Comparison of ENCODE assay signal across 9 cellular contexts in the genomic region with DNA sequence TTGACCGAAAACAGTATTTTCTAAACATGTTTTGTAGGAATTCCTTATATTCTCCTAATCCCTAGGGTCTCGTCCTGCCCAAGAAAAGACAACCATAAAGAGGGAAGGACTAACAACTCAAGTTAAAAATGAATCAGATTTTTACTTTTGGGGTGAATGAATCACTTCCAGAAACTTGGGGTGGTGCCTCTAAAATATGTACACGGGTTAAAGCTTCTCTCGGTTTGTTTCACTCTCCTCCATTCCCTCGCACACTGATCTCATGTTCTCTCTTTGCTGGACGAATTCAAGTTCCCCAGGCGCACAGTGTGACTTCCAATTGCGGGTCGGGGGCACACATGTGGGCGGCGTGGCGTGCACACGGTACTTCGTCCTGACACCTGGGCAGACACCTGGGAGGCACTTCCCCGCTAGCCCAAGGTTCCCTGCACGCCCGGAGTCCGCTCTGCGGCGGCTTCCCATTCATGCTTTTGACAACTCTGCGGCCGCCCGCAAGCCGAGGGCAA. TPM values are rescaled to one million over a fixed set of nuclear protein-coding genes. Genes with fewer than 3 reads are reported as not detected.
A peak's percentile ranks its signal among the peaks of the same experiment; 100 is the strongest.
DNase-seq lines count a peak whose midpoint lies in the region; ATAC-seq and TF ChIP-seq lines count a peak whose summit lies in the region.
"Had no signal": no experiment of that assay in that cellular context is flagged by ENCODE, and none has a peak within 500 bp of the region (broad histone marks: within the 10 kb centered on the region; RNA-seq: fewer than 3 reads in every experiment).

No MANE protein-coding gene starts in this region.

- no peak for TF ChIP-seq CTCF in H9 (conservative IDR thresholded peaks at IDR 0.05)
- no peak for TF ChIP-seq CTCF in foreskin keratinocyte (conservative IDR thresholded peaks at IDR 0.05)

- peak overlapping the region; percentile 92 for H3K4me2 ChIP-seq in H9 (ENCODE audit: insufficient read depth, insufficient read length, low read length)

- no peak overlapping the region for H2BK120ac ChIP-seq in H9 (ENCODE audit: low read depth, low read length, poor library complexity, severe bottlenecking)

- no peaks in the 10 kb centered on the region for H3K9me3 ChIP-seq in CD4-positive, alpha-beta memory T cell (ENCODE audit: control insufficient read depth in 1 of 2, low read length in 2 of 2)
- H3K9me3 ChIP-seq in H9 (ENCODE audit: control insufficient read depth, low read depth, low read length) (no peaks in the 10 kb centered on the region), T-helper 17 cell (ENCODE audit: control insufficient read depth, low read length, poor library complexity, severe bottlenecking) (no peaks in the 10 kb centered on the region), skeletal muscle tissue (ENCODE audit: control insufficient read depth in 3 of 3, low read length in 3 of 3) (no peaks in the 10 kb centered on the region)

- no peaks in the 10 kb centered on the region for H3K27me3 ChIP-seq in CD4-positive, alpha-beta memory T cell (ENCODE audit: insufficient read depth, low read length)
- H3K27me3 ChIP-seq in H9 (ENCODE audit: insufficient read depth, low read length) (no peaks in the 10 kb centered on the region), foreskin keratinocyte (no peaks in the 10 kb centered on the region), skeletal muscle tissue (ENCODE audit: control insufficient read depth in 3 of 3, insufficient read depth in 3 of 3, low read length in 3 of 3) (no peaks in the 10 kb centered on the region)

- no peak overlapping the region for H2BK20ac ChIP-seq in H9 (ENCODE audit: low read depth, low read length, poor library complexity, severe bottlenecking)

- no peak overlapping the region for H2AK5ac ChIP-seq in H9 (ENCODE audit: insufficient read length, low read length)

- H3K27me3 Mint-ChIP-seq in CD4-positive, alpha-beta memory T cell = no peaks in the 10 kb centered on the region
- H3K27me3 Mint-ChIP-seq in H9 (ENCODE audit: low read depth) = no peaks in the 10 kb centered on the region; the same call in none of the 2 replicates
- no peaks in the 10 kb centered on the region for H3K27me3 Mint-ChIP-seq in T-helper 17 cell

- H3K27ac ChIP-seq in CD4-positive, alpha-beta memory T cell (ENCODE audit: low read depth, low read length) = peak overlapping the region; percentile 84
- H3K27ac ChIP-seq in H9 (ENCODE audit: insufficient read length, low read depth, low read length) (no peak overlapping the region), foreskin keratinocyte (peak overlapping the region; percentile 77), skeletal muscle tissue (ENCODE audit: low read depth, low read length) (peak overlapping the region; percentile 90)

- no peak overlapping the region for H3K9ac ChIP-seq in H9 (ENCODE audit: extremely low read depth, insufficient read length, low read length)
- H3K9ac ChIP-seq in skeletal muscle tissue (ENCODE audit: low read depth in 1 of 3, low read length in 3 of 3) = peak overlapping the region; percentile 36 to 85 (median 76)

- H2AFZ ChIP-seq in H9 (ENCODE audit: low read length) = no peak overlapping the region

- H3K9me3 Mint-ChIP-seq in CD4-positive, alpha-beta memory T cell = no peaks in the 10 kb centered on the region
- no peaks in the 10 kb centered on the region; a peak in 1 of 5 replicates for H3K9me3 Mint-ChIP-seq in H9

- H4K8ac ChIP-seq in H9 (replicated peaks; ENCODE audit: insufficient read length, low read depth, low read length) = no peak overlapping the region

- H3K18ac ChIP-seq in H9 (ENCODE audit: insufficient read length, low read depth, low read length) = no peak overlapping the region

- no CpG with 5 or more reads among the region's 24 CpGs for WGBS in H9 (ENCODE audit: extremely low coverage, insufficient read length, low lambda C conversion rate)

- H3K79me2 ChIP-seq in H9 (ENCODE audit: insufficient read depth, low read length) = no peaks in the 10 kb centered on the region

- peak overlapping the region; percentile 70 to 77 for H3K4me3 ChIP-seq in CD4-positive, alpha-beta memory T cell (ENCODE audit: low read length in 2 of 2)
- H3K4me3 ChIP-seq in skeletal muscle tissue (ENCODE audit: low read length in 3 of 3) = peak overlapping the region; percentile 71 to 85 (median 78)

- ATAC-seq in T-helper 17 cell (peak; percentile 23), foreskin keratinocyte (peak; percentile 69), HG03280 (IDR thresholded peaks at IDR 0.05; ENCODE audit: unreplicated experiment) (no peak)

- H3K79me1 ChIP-seq in H9 (ENCODE audit: insufficient read depth, low read depth, low read length, poor library complexity, severe bottlenecking) = no peaks in the 10 kb centered on the region

- no peak overlapping the region for H3K23ac ChIP-seq in H9 (ENCODE audit: insufficient read length, low read depth, low read length)

- H3K36me3 ChIP-seq in CD4-positive, alpha-beta memory T cell (ENCODE audit: insufficient read depth, low read length) = peaks cover 4% of the 10 kb centered on the region
- peaks cover 0 to 8% (median 2%) of the 10 kb centered on the region in 3 donors for H3K36me3 ChIP-seq in skeletal muscle tissue (ENCODE audit: control insufficient read depth in 3 of 3, insufficient read depth in 3 of 3, low read length in 3 of 3)

- peaks cover 36% of the 10 kb centered on the region for H3K4me1 ChIP-seq in CD4-positive, alpha-beta memory T cell (ENCODE audit: insufficient read depth, low read length)
- no peaks in the 10 kb centered on the region for H3K4me1 ChIP-seq in H9 (ENCODE audit: insufficient read depth, low read length)
- H3K4me1 ChIP-seq in foreskin keratinocyte = peaks cover 29% of the 10 kb centered on the region
- peaks cover 15 to 22% (median 21%) of the 10 kb centered on the region in 3 donors for H3K4me1 ChIP-seq in skeletal muscle tissue (ENCODE audit: control insufficient read depth in 3 of 3, insufficient read depth in 3 of 3, low read length in 3 of 3)

- H3T11ph ChIP-seq in H9 (ENCODE audit: low read length) = no peak overlapping the region

- H2BK15ac ChIP-seq in H9 (ENCODE audit: low read depth, low read length) = no peak overlapping the region; the same call in 1 of the 2 replicates

- intact Hi-C loops in CD4-positive, alpha-beta memory T cell (cut with micrococcal nuclease) = no loop called here

- no peak overlapping the region for H3K4ac ChIP-seq in H9 (ENCODE audit: low read depth, low read length)

- CTCF ChIA-PET in CD4-positive, alpha-beta memory T cell (lab: Charles Lee; ENCODE audit: partially characterized antibody) = interaction anchor here (1.0 to 1.4 kb wide), 2 partner anchors 51 to 66 kb away, joined by 3 to 4 read pairs; no protein-coding TSS in a partner anchor

- H3K36me3 Mint-ChIP-seq in CD4-positive, alpha-beta memory T cell = peaks cover 4 to 30% of the 10 kb centered on the region in 2 donors
- H3K36me3 Mint-ChIP-seq in H9 (ENCODE audit: insufficient read depth in 1 of 3, low read depth in 3 of 3) (peaks cover 7 to 18% (median 17%) of the 10 kb centered on the region in 3 experiments), T-helper 17 cell (ENCODE audit: low read depth) (peaks cover 2% of the 10 kb centered on the region)

- H3K27ac Mint-ChIP-seq in CD4-positive, alpha-beta memory T cell = peak overlapping the region; percentile 96 to 99 (median 98)
- H3K27ac Mint-ChIP-seq in H9 (peak overlapping the region; percentile 10 to 60 (median 41); a peak in 4 of 7 replicates), T-helper 17 cell (peak overlapping the region; percentile 88)

- peaks cover 10% of the 10 kb centered on the region for H3K23me2 ChIP-seq in H9 (ENCODE audit: insufficient read length, low read depth, low read length, poor library complexity, severe bottlenecking)

- H2BK5ac ChIP-seq in H9 (ENCODE audit: insufficient read length, low read length) = no peak overlapping the region

- peaks cover 28 to 59% (median 39%) of the 10 kb centered on the region in 4 donors for H3K4me1 Mint-ChIP-seq in CD4-positive, alpha-beta memory T cell
- peaks cover 21 to 26% of the 10 kb centered on the region in 2 experiments for H3K4me1 Mint-ChIP-seq in H9
- peaks cover 21% of the 10 kb centered on the region for H3K4me1 Mint-ChIP-seq in T-helper 17 cell

- peak overlapping the region; percentile 8; the same call in 1 of the 2 replicates for H3K14ac ChIP-seq in H9 (ENCODE audit: insufficient read depth, low read length)

- H4K91ac ChIP-seq in H9 (ENCODE audit: insufficient read length, low read depth, low read length) = no peak overlapping the region

- no peak overlapping the region for H4K5ac ChIP-seq in H9 (ENCODE audit: insufficient read length, low read depth, low read length)

- no peak overlapping the region for H2BK12ac ChIP-seq in H9 (ENCODE audit: insufficient read length, low read depth, low read length)

- peak overlapping the region; percentile 89 to 96 (median 94) for H3K4me3 Mint-ChIP-seq in CD4-positive, alpha-beta memory T cell
- H3K4me3 Mint-ChIP-seq in H9 (peak overlapping the region; percentile 72 to 84), T-helper 17 cell (peak overlapping the region; percentile 93)

- POLR2A ChIA-PET in CD4-positive, alpha-beta memory T cell (lab: Charles Lee; ENCODE audit: partially characterized antibody) = interaction anchor here (0.8 to 2.7 kb wide), 18 partner anchors 8 to 112 kb away, joined by 3 to 34 read pairs (median 5); partner anchors contain the start of genes ATXN7, PSMD6 and THOC7

- H4K20me1 ChIP-seq in H9 (ENCODE audit: control insufficient read depth, insufficient read depth, insufficient read length) = no peaks in the 10 kb centered on the region

- no peak overlapping the region for H3K56ac ChIP-seq in H9 (ENCODE audit: insufficient read length, low read depth, low read length)

- DNase-seq in CD4-positive, alpha-beta memory T cell = peak in 1 of 5 donors; percentile 70
- no peak for DNase-seq in H9
- no peak for DNase-seq in T-helper 17 cell
- no peak for DNase-seq in foreskin keratinocyte
- DNase-seq in amniotic stem cell (lab: John Stamatoyannopoulos, UW) = no peak
- no peak for DNase-seq in NCI-H1694 (lab: John Stamatoyannopoulos, UW)

RNA-seq across cellular contexts. Expression of gene SCAANT1, which starts 0.7 kb away (rescaled TPM):
- not detected for total RNA-seq in CD4-positive, alpha-beta memory T cell
- polyA plus RNA-seq in CD4-positive, alpha-beta memory T cell = not detected
- total RNA-seq in H9 (2021) = not detected in 2 replicates
- total RNA-seq in T-helper 17 cell = 1 to 10 TPM in 1 of 2 donors, not detected in 1; 1.7 TPM
- total RNA-seq in foreskin keratinocyte = not detected in 2 replicates
- polyA plus RNA-seq in foreskin keratinocyte = 0.79 TPM in 1 of 2 replicates, not detected in the other
- not detected for total RNA-seq in skeletal muscle tissue
- total RNA-seq: SK-MEL-5 had no signal

RNA-seq across cellular contexts. Expression of gene ATXN7, which starts 47.8 kb away (rescaled TPM):
- total RNA-seq in CD4-positive, alpha-beta memory T cell = 100 to 1,000 TPM; 153 to 160 TPM
- polyA plus RNA-seq in CD4-positive, alpha-beta memory T cell = 10 to 100 TPM; 13.4 to 25.1 TPM
- total RNA-seq in H9 (2021) (20.1 and 21.5 TPM in 2 replicates), T-helper 17 cell (100 to 1,000 TPM; 165 to 205 TPM), foreskin keratinocyte (8.3 and 12.8 TPM in 2 replicates), skeletal muscle tissue (8.4 TPM)
- polyA plus RNA-seq in foreskin keratinocyte = 1.2 and 1.3 TPM in 2 replicates

RNA-seq across cellular contexts. Expression of gene THOC7, which starts 47.8 kb away (rescaled TPM):
- 10 to 100 TPM; 40.2 TPM for total RNA-seq in CD4-positive, alpha-beta memory T cell
- polyA plus RNA-seq in CD4-positive, alpha-beta memory T cell = 100 to 1,000 TPM in 1 of 2 donors, 10 to 100 TPM in 1; 85.5 to 142 TPM
- total RNA-seq in H9 (2021) (63.3 and 71.4 TPM in 2 replicates), T-helper 17 cell (10 to 100 TPM; 29.9 to 36.6 TPM), foreskin keratinocyte (103 and 114 TPM in 2 replicates), skeletal muscle tissue (28.7 TPM)
- 121 and 140 TPM in 2 replicates for polyA plus RNA-seq in foreskin keratinocyte

Comparison
In these comparisons a context has a peak if more than half of its experiments do, and no peak if none do; other contexts are left out.
1. H3K27ac Mint-ChIP-seq: peak in every context shown above with its lines; median percentile 98 in CD4-positive, alpha-beta memory T cell; 88 in T-helper 17 cell; 41 in H9.